ENCODE assay signal across 1 cellular context in genomic region chr2:74067221-74067747, GRCh38.
A peak's percentile ranks its signal among the peaks of the same experiment; 100 is the strongest.
TF ChIP-seq lines count a peak whose summit lies in the region.

No MANE protein-coding gene starts in this region.

TF ChIP-seq in K562, 482 proteins besides CTCF, POLR2A, EP300 and RAD21 (continued from another document):
- TF ChIP-seq CEBPG (CRISPR knock-in tag; IDR thresholded peaks at IDR 0.05) = no peak
- 0 out of 4 replicates have a peak, but pooled peaks of 1 of the 2 experiments have one; percentile 12 for TF ChIP-seq CEBPG (tag; conservative IDR thresholded peaks at IDR 0.05 in 1 of 2, IDR thresholded peaks at IDR 0.05 in 1 of 2)
- TF ChIP-seq POLR2AphosphoS5 (IDR thresholded peaks at IDR 0.05; ENCODE audit: control insufficient read depth, insufficient read depth, low read depth, low read length) = no peak
- no peak for TF ChIP-seq MCM2 (IDR thresholded peaks at IDR 0.05; ENCODE audit: low read depth)
